Comparison of ENCODE assay signal across 1 cellular context in genomic region chr4:151276787-151277557, GRCh38.
TF ChIP-seq lines count a peak whose summit lies in the region.

Gene PRSS48 (plus strand): TSS chr4:151277161. CDS start chr4:151277173, 12 bp downstream.

TF ChIP-seq in HepG2, 621 proteins besides CTCF, POLR2A, EP300 and RAD21 (continued from another document and continues in another):
- TF ChIP-seq ZBTB10 (CRISPR knock-in tag; IDR thresholded peaks at IDR 0.05; ENCODE audit: borderline replicate concordance) (0 out of 2 replicates have a peak, but pooled peaks have one; percentile 30), ZNF143 (CRISPR knock-in tag; IDR thresholded peaks at IDR 0.05) (no peak), HOMEZ (CRISPR knock-in tag; IDR thresholded peaks at IDR 0.05; ENCODE audit: low read depth) (no peak), SMC3 (IDR thresholded peaks at IDR 0.05; ENCODE audit: low read length) (peak; percentile 80), ARHGAP35 (CRISPR knock-in tag; IDR thresholded peaks at IDR 0.05; ENCODE audit: borderline replicate concordance) (no peak), ZNF281 (CRISPR knock-in tag; IDR thresholded peaks at IDR 0.05; ENCODE audit: borderline replicate concordance) (no peak), SRF (IDR thresholded peaks at IDR 0.05; ENCODE audit: low read depth, low read length) (no peak), GATAD2A (CRISPR knock-in tag; IDR thresholded peaks at IDR 0.05) (no peak), HOXA7 (CRISPR knock-in tag; IDR thresholded peaks at IDR 0.05) (no peak), TFAP4 (IDR thresholded peaks at IDR 0.05; ENCODE audit: borderline replicate concordance, low read depth) (no peak), FOXA1 (IDR thresholded peaks at IDR 0.05) (no peak), FOXA1 (CRISPR knock-in tag; IDR thresholded peaks at IDR 0.05) (no peak), ZNF18 (CRISPR knock-in tag; IDR thresholded peaks at IDR 0.05; ENCODE audit: insufficient replicate concordance) (no peak), ZNF777 (CRISPR knock-in tag; IDR thresholded peaks at IDR 0.05) (no peak), MNT (IDR thresholded peaks at IDR 0.05) (no peak), NFE2L2 (IDR thresholded peaks at IDR 0.05; ENCODE audit: low read length) (no peak), MYC (CRISPR knock-in tag; IDR thresholded peaks at IDR 0.05; ENCODE audit: borderline replicate concordance) (no peak), SAP130 (CRISPR knock-in tag; IDR thresholded peaks at IDR 0.05; ENCODE audit: low read depth) (no peak), FOSL2 (CRISPR knock-in tag; IDR thresholded peaks at IDR 0.05) (0 out of 2 replicates have a peak, but pooled peaks have one; percentile 5), ZNF609 (CRISPR knock-in tag; IDR thresholded peaks at IDR 0.05; ENCODE audit: borderline replicate concordance) (no peak), PBX2 (CRISPR knock-in tag; IDR thresholded peaks at IDR 0.05) (no peak), ZNF615 (CRISPR knock-in tag; IDR thresholded peaks at IDR 0.05; ENCODE audit: borderline replicate concordance) (no peak), ZFP91 (CRISPR knock-in tag; IDR thresholded peaks at IDR 0.05; ENCODE audit: borderline replicate concordance) (peak; percentile 17; the same call in 1 of the 2 replicates), ATM (IDR thresholded peaks at IDR 0.05; ENCODE audit: borderline replicate concordance) (no peak), MIXL1 (CRISPR knock-in tag; IDR thresholded peaks at IDR 0.05) (no peak), ZNF564 (CRISPR knock-in tag; IDR thresholded peaks at IDR 0.05) (no peak), TIGD3 (CRISPR knock-in tag; IDR thresholded peaks at IDR 0.05; ENCODE audit: borderline replicate concordance) (no peak), RBM22 (optimal IDR thresholded peaks at IDR 0.05; ENCODE audit: low read length) (peak; percentile 51), KLF11 (CRISPR knock-in tag; IDR thresholded peaks at IDR 0.05) (no peak), SMARCE1 (IDR thresholded peaks at IDR 0.05; ENCODE audit: borderline replicate concordance) (no peak)
